8 cellular contexts compared by ENCODE assay signal in the genomic region with DNA sequence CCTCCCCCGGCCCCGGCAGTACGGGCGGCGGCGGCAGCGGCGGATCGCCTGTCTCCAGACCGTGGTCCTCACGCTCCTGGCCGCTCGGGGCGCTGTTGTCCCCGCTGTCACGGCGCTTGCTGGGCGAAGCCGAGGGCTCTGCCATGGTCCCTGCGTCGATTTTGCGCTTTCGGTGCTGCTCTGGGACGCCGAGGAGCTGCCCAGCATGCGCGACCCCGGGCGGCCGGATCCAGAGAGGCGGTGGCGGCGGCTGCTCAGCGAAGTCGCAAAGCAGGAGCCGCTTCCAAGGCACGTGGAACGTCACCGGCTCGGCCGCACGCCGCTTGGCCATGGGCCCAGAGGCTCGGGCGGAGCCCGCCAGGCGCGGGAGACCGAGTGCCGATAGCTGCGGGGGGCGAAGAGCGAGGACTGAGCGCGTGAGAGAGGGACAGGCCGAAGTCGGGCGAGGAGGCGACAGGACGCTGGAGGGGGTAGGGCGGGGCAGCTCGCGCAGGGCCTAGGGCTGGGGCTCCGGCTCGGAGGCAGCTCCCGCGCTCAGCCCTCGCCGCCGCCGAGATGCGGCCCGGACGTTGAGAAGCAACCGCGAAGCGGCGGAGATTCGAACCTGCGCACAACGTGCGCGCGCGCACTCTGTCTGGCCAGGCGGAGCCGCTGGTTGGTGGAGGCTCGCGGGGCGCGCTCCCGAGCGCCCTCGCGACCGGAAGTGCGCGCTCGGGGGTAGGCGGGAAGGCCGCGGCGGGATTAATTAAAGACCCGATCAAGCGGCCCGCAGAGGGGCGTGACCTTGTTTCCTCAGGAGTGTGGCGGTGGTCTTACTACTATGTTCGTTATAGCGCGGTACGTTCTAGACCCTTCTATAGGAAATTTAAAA. TPM values are rescaled to one million over a fixed set of nuclear protein-coding genes. Genes with fewer than 3 reads are reported as not detected.
DNase-seq lines count a peak whose midpoint lies in the region; ATAC-seq, FAIRE-seq and TF ChIP-seq lines count a peak whose summit lies in the region.

TSS of gene C9orf40 (minus strand) at position 632 of the 871 bp plus-strand sequence. CDS start at position 331, 301 bp downstream.

- no peaks in the 10 kb centered on the region for H3K27me3 Mint-ChIP-seq in activated B cell treated with CpG ODN at 0.5 μM for 24 hours

- peaks cover 8% of the 10 kb centered on the region for H3K36me3 Mint-ChIP-seq in activated B cell treated with CpG ODN at 0.5 μM for 24 hours (ENCODE audit: low read depth)

- peak within 1 kb of the TSS; percentile 91 for H3K9ac ChIP-seq in keratinocyte (ENCODE audit: control insufficient read depth, extremely low read depth, insufficient read depth, low read length)

- no peaks in the 10 kb centered on the region for H4K20me1 ChIP-seq in keratinocyte (ENCODE audit: control insufficient read depth, extremely low read depth, insufficient read depth, low read length)

- CTCF ChIA-PET in activated B cell treated with CpG ODN at 0.5 μM for 24 hours (lab: Charles Lee), result interaction anchor here (0.6 to 3.1 kb wide), 10 partner anchors 14 to 196 kb away, joined by 3 to 17 read pairs (median 4); partner anchors contain the start of genes CARNMT1, NMRK1 and OSTF1

- H3K36me3 ChIP-seq in keratinocyte (ENCODE audit: control insufficient read depth in 2 of 2, extremely low read depth in 1 of 2, insufficient read depth in 2 of 2, low read length in 2 of 2), result no peaks in the 10 kb centered on the region

- POLR2A ChIA-PET in activated B cell treated with CpG ODN at 0.5 μM for 24 hours (lab: Charles Lee), result interaction anchor here (0.6 to 4.7 kb wide), 9 partner anchors 75 to 179 kb away, joined by 3 to 45 read pairs (median 3); partner anchors contain the start of genes CARNMT1, NMRK1 and OSTF1

- H3K27me3 ChIP-seq in keratinocyte (ENCODE audit: control insufficient read depth, extremely low read depth, insufficient read depth, low read length), result no peaks in the 10 kb centered on the region

- TF ChIP-seq CTCF in activated B cell treated with CpG ODN at 0.5 μM for 24 hours (IDR thresholded peaks at IDR 0.05) (peak; percentile 37), cardiac fibroblast (IDR thresholded peaks at IDR 0.05; ENCODE audit: low read depth, low read length) (peak; percentile 74), keratinocyte (optimal IDR thresholded peaks at IDR 0.05 in 1 of 3, IDR thresholded peaks at IDR 0.05 in 1 of 3, conservative IDR thresholded peaks at IDR 0.05 in 1 of 3; ENCODE audit: extremely low read depth in 1 of 3, insufficient read depth in 2 of 3, low read length in 3 of 3) (peak; percentile 41 to 91 (median 83))

- H3K4me3 Mint-ChIP-seq in activated B cell treated with CpG ODN at 0.5 μM for 24 hours, result peak within 1 kb of the TSS; percentile 99

- peaks cover 8% of the 10 kb centered on the region for H3K4me1 ChIP-seq in keratinocyte (ENCODE audit: control insufficient read depth, extremely low read depth, insufficient read depth, low read length)

- H3K9me1 ChIP-seq in keratinocyte (ENCODE audit: control insufficient read depth, extremely low read depth, insufficient read depth, low read length), result no peaks in the 10 kb centered on the region

- H3K4me1 Mint-ChIP-seq in activated B cell treated with CpG ODN at 0.5 μM for 24 hours, result peaks cover 28% of the 10 kb centered on the region

- H3K4me3 ChIP-seq in cardiac fibroblast (replicated peaks in 1 of 2; ENCODE audit: low read depth in 2 of 2, low read length in 2 of 2) (peak within 1 kb of the TSS; percentile 86 to 94), keratinocyte (ENCODE audit: control insufficient read depth in 2 of 3, extremely low read depth in 1 of 3, insufficient read depth in 2 of 3, low read depth in 1 of 3, low read length in 3 of 3) (peak within 1 kb of the TSS; percentile 89 to 95 (median 89))

- peak within 1 kb of the TSS; percentile 95 for H3K27ac Mint-ChIP-seq in activated B cell treated with CpG ODN at 0.5 μM for 24 hours

- H3K79me2 ChIP-seq in keratinocyte (ENCODE audit: control insufficient read depth, insufficient read depth, low read length), result peaks cover 6% of the 10 kb centered on the region

- dilution Hi-C loops in keratinocyte (cut with MboI; ENCODE audit: extremely low pct_ligation_motif_present, low sequenced_read_pairs), result no loop called here

- H3K27ac ChIP-seq in keratinocyte (ENCODE audit: control insufficient read depth, insufficient read depth, low read length), result peak within 1 kb of the TSS; percentile 83

- H3K9me3 Mint-ChIP-seq in activated B cell treated with CpG ODN at 0.5 μM for 24 hours, result no peaks in the 10 kb centered on the region

- peak within 1 kb of the TSS; percentile 82 for H3K4me2 ChIP-seq in keratinocyte (ENCODE audit: control insufficient read depth, extremely low read depth, insufficient read depth, low read depth, low read length)

- peak; percentile 32 for FAIRE-seq in keratinocyte (lab: Jason Lieb, UNC)

- intact Hi-C loops in activated B cell treated with CpG ODN at 0.5 μM for 24 hours (cut with micrococcal nuclease), result loop anchor here (1.0 to 10.0 kb wide), 8 partner anchors 50 to 1802 kb away; partner anchors contain the start of genes CARNMT1, NMRK1, OSTF1 and RFK

- DNase-seq in AML-193 (lab: John Stamatoyannopoulos, UW) (peak; percentile 68 to 71), NCI-H345 (lab: John Stamatoyannopoulos, UW) (peak; percentile 94), activated B cell treated with CpG ODN at 0.5 μM for 24 hours (peak; percentile 90), cardiac fibroblast (ENCODE audit: low read depth in 2 of 2) (peak; percentile 85 to 89), keratinocyte (ENCODE audit: low read depth, low spot score) (peak; percentile 21)
- peak; percentile 78 to 91 for DNase-seq in stimulated activated CD4-positive, alpha-beta T cell treated with anti-CD3 and anti-CD28 coated beads, Interleukin-15, amount 100 ng/mL, for 1 hour (ENCODE audit: low read depth in 1 of 2, low spot score in 1 of 2)

- H3K9me3 ChIP-seq in keratinocyte (ENCODE audit: control insufficient read depth, low read depth, low read length), result no peaks in the 10 kb centered on the region

- ATAC-seq in GM19035 (IDR thresholded peaks at IDR 0.05; ENCODE audit: unreplicated experiment) (peak; percentile 93), HG03342 (IDR thresholded peaks at IDR 0.05; ENCODE audit: unreplicated experiment) (peak; percentile 91), activated B cell treated with CpG ODN at 0.5 μM for 24 hours (ENCODE audit: low read depth) (peak; percentile 89)

- peak within 1 kb of the TSS; percentile 97 for H2AFZ ChIP-seq in keratinocyte (ENCODE audit: control insufficient read depth, low read length)

RNA-seq across cellular contexts. Expression of gene C9orf40, which starts in this region (rescaled TPM):
- 4.6 and 5.7 TPM in 2 replicates for total RNA-seq in activated B cell treated with CpG ODN at 0.5 μM for 24 hours
- 2.6 to 5.1 TPM (median 3.5 TPM) in 3 replicates for polyA plus RNA-seq in keratinocyte
- 6.7 TPM for polyA plus RNA-seq in keratinocyte (2011; ENCODE audit: low read depth)
- polyA plus RNA-seq in keratinocyte (2011; cell fraction: cytosol; rRNA removed), result 4.4 and 4.6 TPM in 2 replicates
- polyA plus RNA-seq in keratinocyte (2011; cell fraction: nucleus; rRNA removed), result 3.8 and 4.8 TPM in 2 replicates
- 5.1 and 5.2 TPM in 2 replicates for polyA plus RNA-seq in keratinocyte (2012; ENCODE audit: low replicate concordance)
- 0.20 to 0.80 TPM (median 0.33 TPM) in 3 replicates for polyA minus RNA-seq in keratinocyte
- polyA minus RNA-seq in keratinocyte (2011; cell fraction: cytosol; rRNA and poly(A)+ RNA removed), result 6.5 TPM
- polyA minus RNA-seq in keratinocyte (2011; cell fraction: nucleus; rRNA and poly(A)+ RNA removed), result 1.8 and 2.6 TPM in 2 replicates

Comparison
In these comparisons a context has a peak if more than half of its experiments do, and no peak if none do; other contexts are left out.
1. Peak in every context shown above with its lines: DNase-seq, ATAC-seq, H3K4me3 ChIP-seq and H3K27ac ChIP-seq.
2. DNase-seq: peak in every context shown above with its lines; median percentile 94 in NCI-H345; 90 in activated B cell treated with CpG ODN at 0.5 μM for 24 hours; 87 in cardiac fibroblast; 84 in stimulated activated CD4-positive, alpha-beta T cell treated with anti-CD3 and anti-CD28 coated beads, Interleukin-15, amount 100 ng/mL, for 1 hour; 70 in AML-193; 21 in keratinocyte.